Comparison of ENCODE assay signal across 9 cellular contexts in the genomic region with DNA sequence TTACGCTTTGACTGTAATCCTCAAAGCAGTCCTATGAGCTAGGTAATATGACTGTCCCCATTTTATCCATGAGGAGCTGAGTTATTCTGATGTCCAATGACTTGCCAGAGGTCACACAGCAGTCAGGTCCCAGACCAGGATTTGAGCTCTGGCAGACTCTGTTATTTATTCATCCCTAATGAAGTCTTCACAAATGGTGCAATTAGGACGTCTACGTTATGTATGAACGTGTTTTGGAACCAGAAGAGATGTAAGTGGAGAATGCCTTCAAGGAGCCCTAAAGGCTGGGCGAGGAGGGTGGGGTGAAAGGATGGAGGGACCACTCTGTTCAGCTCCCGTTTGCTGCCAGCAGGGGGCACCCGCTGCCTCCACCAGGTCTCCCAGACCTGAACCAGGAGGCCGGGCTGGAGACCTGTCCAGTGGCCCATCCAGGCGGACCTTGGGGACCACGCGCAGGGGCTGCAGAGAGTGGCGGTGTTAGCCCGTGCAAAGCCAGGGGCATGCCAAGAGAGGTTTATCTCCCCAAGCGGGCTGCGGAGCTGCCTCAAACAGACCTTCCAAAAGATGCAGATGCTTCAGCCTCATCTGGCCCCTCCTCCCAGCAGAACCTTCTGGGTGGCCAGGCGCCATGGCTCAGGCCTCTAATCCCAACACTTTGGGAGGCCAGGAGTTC. TPM values are rescaled to one million over a fixed set of nuclear protein-coding genes. Genes with fewer than 3 reads are reported as not detected.
A peak's percentile ranks its signal among the peaks of the same experiment; 100 is the strongest.
DNase-seq lines count a peak whose midpoint lies in the region; ATAC-seq and TF ChIP-seq lines count a peak whose summit lies in the region.
"Had no signal": no experiment of that assay in that cellular context is flagged by ENCODE, and none has a peak within 500 bp of the region (broad histone marks: within the 10 kb centered on the region; RNA-seq: fewer than 3 reads in every experiment).

No MANE protein-coding gene starts in this region.

- no peaks in the 10 kb centered on the region for H3K9me2 ChIP-seq in OCI-LY7 (ENCODE audit: insufficient read depth, low read length)

- no peak overlapping the region for H3K4me3 Mint-ChIP-seq in CD8-positive, alpha-beta memory T cell
- H3K4me3 Mint-ChIP-seq in natural killer cell: no peak overlapping the region
- H3K4me3 Mint-ChIP-seq: IgD-negative memory B cell had no signal

- no peak overlapping the region for H3K27ac ChIP-seq in CD8-positive, alpha-beta memory T cell (ENCODE audit: low read depth, low read length)
- H3K27ac ChIP-seq in OCI-LY7 (ENCODE audit: low read depth, low read length, poor library complexity, severe bottlenecking): no peak overlapping the region

- DNase-seq in CD8-positive, alpha-beta memory T cell: peak; percentile 61 to 80 (median 67)
- DNase-seq in HEK293T (ENCODE audit: extremely low spot score): peak; percentile 85
- DNase-seq in OCI-LY7 (ENCODE audit: low spot score): peak; percentile 72
- peak; percentile 90 for DNase-seq in activated CD8-positive, alpha-beta memory T cell treated with anti-CD3 and anti-CD28 coated beads, Interleukin-2, amount 50 U/mL, for 48 hours
- peak; percentile 68 for DNase-seq in epithelial cell of esophagus (ENCODE audit: low read depth)
- peak; percentile 81 for DNase-seq in natural killer cell
- peak; percentile 66 for DNase-seq in stimulated activated naive CD4-positive, alpha-beta T cell treated with Interleukin-2 at 50 U/mL for 16 hours (lab: John Stamatoyannopoulos, UW)

- H3K36me3 Mint-ChIP-seq in CD8-positive, alpha-beta memory T cell: no peaks in the 10 kb centered on the region
- H3K36me3 Mint-ChIP-seq in natural killer cell: no peaks in the 10 kb centered on the region

- intact Hi-C loops in OCI-LY7 (cut with micrococcal nuclease; ENCODE audit: unreplicated experiment): loop anchor here (1.0 kb wide), 1 partner anchor 27 kb away; no protein-coding TSS in a partner anchor
- intact Hi-C loops in natural killer cell (cut with micrococcal nuclease): loop anchor here (1.0 kb wide), 1 partner anchor 26 kb away; no protein-coding TSS in a partner anchor

- no peaks in the 10 kb centered on the region for H3K4me1 Mint-ChIP-seq in CD8-positive, alpha-beta memory T cell
- H3K4me1 Mint-ChIP-seq in natural killer cell: peaks cover 0 to 7% of the 10 kb centered on the region in 2 donors

- no peak overlapping the region for H2AFZ ChIP-seq in OCI-LY7 (ENCODE audit: low read length)

- ATAC-seq in natural killer cell (peak; percentile 94 to 98 (median 98)), HG03045 (IDR thresholded peaks at IDR 0.05; ENCODE audit: unreplicated experiment) (no peak)

- H3K9me3 ChIP-seq in CD8-positive, alpha-beta memory T cell (ENCODE audit: low read length): no peaks in the 10 kb centered on the region
- H3K9me3 ChIP-seq in OCI-LY7 (ENCODE audit: low read length): no peaks in the 10 kb centered on the region

- no peak overlapping the region for H3K4me2 ChIP-seq in OCI-LY7 (ENCODE audit: low read length)

- no peak overlapping the region for H3K4me3 ChIP-seq in CD8-positive, alpha-beta memory T cell (ENCODE audit: low read length)
- H3K4me3 ChIP-seq in OCI-LY7 (ENCODE audit: low read depth, low read length, poor library complexity, severe bottlenecking) (no peak overlapping the region), epithelial cell of esophagus (ENCODE audit: low read length) (no peak overlapping the region)

- H3K36me3 ChIP-seq in CD8-positive, alpha-beta memory T cell (ENCODE audit: insufficient read depth, low read length): no peaks in the 10 kb centered on the region
- no peaks in the 10 kb centered on the region for H3K36me3 ChIP-seq in OCI-LY7 (ENCODE audit: insufficient read depth, low read length)

- CTCF ChIA-PET in CD8-positive, alpha-beta memory T cell (lab: Charles Lee): interaction anchor here (0.9 to 5.4 kb wide), 25 partner anchors 8 to 534 kb away, joined by 3 to 35 read pairs (median 4); a partner anchor contains a TSS
- CTCF ChIA-PET in HEK293T (lab: Yijun Ruan, JAX) (interaction anchor here (0.6 to 2.4 kb wide), 15 partner anchors 8 to 459 kb away, joined by 3 to 19 read pairs (median 3); no protein-coding TSS in a partner anchor), OCI-LY7 (lab: Charles Lee; ENCODE audit: unreplicated experiment) (interaction anchor here (0.6 to 1.2 kb wide), 6 partner anchors 24 to 130 kb away, joined by 3 to 4 read pairs (median 4); a partner anchor contains a TSS)

- TF ChIP-seq CTCF in OCI-LY7 (conservative IDR thresholded peaks at IDR 0.05; ENCODE audit: low read length) (peak; percentile 93), epithelial cell of esophagus (IDR thresholded peaks at IDR 0.05; ENCODE audit: insufficient read depth, low read depth, low read length, missing control alignments) (peak; percentile 83), natural killer cell (IDR thresholded peaks at IDR 0.05) (peak; percentile 95)

- no peaks in the 10 kb centered on the region for H3K79me2 ChIP-seq in OCI-LY7 (ENCODE audit: insufficient read depth, low read depth, low read length)

- POLR2A ChIA-PET in CD8-positive, alpha-beta memory T cell (lab: Charles Lee): interaction anchor here (0.7 to 1.6 kb wide), 3 partner anchors 18 to 35 kb away, joined by 3 to 9 read pairs (median 7); no protein-coding TSS in a partner anchor
- POLR2A ChIA-PET in HEK293T (lab: Yijun Ruan, JAX): interaction anchor here (1.0 to 2.4 kb wide), 2 partner anchors 14 to 28 kb away, joined by 3 to 10 read pairs; a partner anchor contains a TSS
- POLR2A ChIA-PET in OCI-LY7 (lab: Charles Lee): interaction anchor here (1.1 kb wide), 2 partner anchors 8 to 18 kb away, joined by 3 to 4 read pairs; no protein-coding TSS in a partner anchor

- H3K9me3 Mint-ChIP-seq in CD8-positive, alpha-beta memory T cell: no peaks in the 10 kb centered on the region
- H3K9me3 Mint-ChIP-seq in natural killer cell: no peaks in the 10 kb centered on the region
- H3K9me3 Mint-ChIP-seq: IgD-negative memory B cell had no signal

- H3K27me3 Mint-ChIP-seq in CD8-positive, alpha-beta memory T cell: peaks cover 14% of the 10 kb centered on the region in 2 donors
- peaks cover 0 to 2% of the 10 kb centered on the region in 2 donors for H3K27me3 Mint-ChIP-seq in natural killer cell (ENCODE audit: low read depth in 2 of 2)

- no TSS peak for BruUV-seq in OCI-LY7 (replicated peaks; lab: Mats Ljungman, UMichigan)

- H3K4me1 ChIP-seq in CD8-positive, alpha-beta memory T cell (ENCODE audit: insufficient read depth, low read length): no peaks in the 10 kb centered on the region
- H3K4me1 ChIP-seq in OCI-LY7 (ENCODE audit: insufficient read depth, low read length, poor library complexity, severe bottlenecking): peaks cover 3% of the 10 kb centered on the region

- no peak overlapping the region for H3K27ac Mint-ChIP-seq in CD8-positive, alpha-beta memory T cell
- H3K27ac Mint-ChIP-seq in natural killer cell: no peak overlapping the region
- H3K27ac Mint-ChIP-seq: IgD-negative memory B cell had no signal

- no peaks in the 10 kb centered on the region for H4K20me1 ChIP-seq in OCI-LY7 (ENCODE audit: insufficient read depth, low read length)

- no peaks in the 10 kb centered on the region for H3K27me3 ChIP-seq in CD8-positive, alpha-beta memory T cell (ENCODE audit: insufficient read depth, low read length, poor library complexity, severe bottlenecking)

TF ChIP-seq in HEK293T, 16 proteins besides CTCF, POLR2A, EP300 and RAD21:
- no peak for TF ChIP-seq SUZ12 (IDR thresholded peaks at IDR 0.05)
- TF ChIP-seq CTBP1 (IDR thresholded peaks at IDR 0.05; ENCODE audit: borderline replicate concordance): no peak
- no peak for TF ChIP-seq FOXK2 (IDR thresholded peaks at IDR 0.05)
- TF ChIP-seq, protein P1, sequence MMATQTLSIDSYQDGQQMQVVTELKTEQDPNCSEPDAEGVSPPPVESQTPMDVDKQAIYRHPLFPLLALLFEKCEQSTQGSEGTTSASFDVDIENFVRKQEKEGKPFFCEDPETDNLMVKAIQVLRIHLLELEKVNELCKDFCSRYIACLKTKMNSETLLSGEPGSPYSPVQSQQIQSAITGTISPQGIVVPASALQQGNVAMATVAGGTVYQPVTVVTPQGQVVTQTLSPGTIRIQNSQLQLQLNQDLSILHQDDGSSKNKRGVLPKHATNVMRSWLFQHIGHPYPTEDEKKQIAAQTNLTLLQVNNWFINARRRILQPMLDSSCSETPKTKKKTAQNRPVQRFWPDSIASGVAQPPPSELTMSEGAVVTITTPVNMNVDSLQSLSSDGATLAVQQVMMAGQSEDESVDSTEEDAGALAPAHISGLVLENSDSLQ (IDR thresholded peaks at IDR 0.05): no peak
- TF ChIP-seq TARDBP (IDR thresholded peaks at IDR 0.05): no peak
- TF ChIP-seq ELF4 (IDR thresholded peaks at IDR 0.05): no peak
- no peak for TF ChIP-seq FOXM1 (IDR thresholded peaks at IDR 0.05; ENCODE audit: borderline replicate concordance)
- no peak for TF ChIP-seq SP1 (IDR thresholded peaks at IDR 0.05)
- TF ChIP-seq FOXA1 (IDR thresholded peaks at IDR 0.05): no peak
- no peak for TF ChIP-seq ARNT (IDR thresholded peaks at IDR 0.05)
- TF ChIP-seq L3MBTL2 (conservative IDR thresholded peaks at IDR 0.05): no peak
- TF ChIP-seq LEF1 (IDR thresholded peaks at IDR 0.05; ENCODE audit: borderline replicate concordance): no peak
- TF ChIP-seq BHLHE40 (IDR thresholded peaks at IDR 0.05; ENCODE audit: borderline replicate concordance): no peak

RNA-seq across cellular contexts. Expression of a gene that starts 15.2 kb away (rescaled TPM):
- total RNA-seq in CD8-positive, alpha-beta memory T cell: 10 to 100 TPM; 37.5 to 38.3 TPM
- 14.6 TPM for polyA plus RNA-seq in CD8-positive, alpha-beta memory T cell
- 15.0 and 21.0 TPM in 2 replicates for total RNA-seq in OCI-LY7 (2014; rRNA removed; shearing (Covaris generic))
- 28.4 and 30.5 TPM in 2 replicates for total RNA-seq in OCI-LY7 (2022)
- total RNA-seq in natural killer cell: 100 to 1,000 TPM; 101 to 119 (median 102) TPM

RNA-seq across cellular contexts. Expression of a gene that starts 21.5 kb away (rescaled TPM):
- total RNA-seq in CD8-positive, alpha-beta memory T cell: 1 to 10 TPM; 3.9 to 5.0 TPM
- polyA plus RNA-seq in CD8-positive, alpha-beta memory T cell: not detected
- total RNA-seq in OCI-LY7 (2014; rRNA removed; shearing (Covaris generic)): not detected in 2 replicates
- not detected in 2 replicates for total RNA-seq in OCI-LY7 (2022)
- total RNA-seq in natural killer cell: 1 to 10 TPM; 2.0 to 2.8 (median 2.8) TPM
- polyA plus RNA-seq: IgD-negative memory B cell had no signal

RNA-seq across cellular contexts. Expression of a gene that starts 41.8 kb away (rescaled TPM):
- not detected for total RNA-seq in CD8-positive, alpha-beta memory T cell
- not detected for polyA plus RNA-seq in CD8-positive, alpha-beta memory T cell
- total RNA-seq in OCI-LY7 (2014; rRNA removed; shearing (Covaris generic)): 0.18 and 3.8 TPM in 2 replicates
- 10.3 and 11.0 TPM in 2 replicates for total RNA-seq in OCI-LY7 (2022)
- under 1 TPM in 1 of 3 donors, not detected in 2; 0.85 TPM for total RNA-seq in natural killer cell

RNA-seq across cellular contexts. Expression of a gene that starts 52.8 kb away (rescaled TPM):
- total RNA-seq in CD8-positive, alpha-beta memory T cell: 10 to 100 TPM; 33.6 to 34.1 TPM
- 88.0 TPM for polyA plus RNA-seq in CD8-positive, alpha-beta memory T cell
- total RNA-seq in OCI-LY7 (2014; rRNA removed; shearing (Covaris generic)): 16.7 and 21.2 TPM in 2 replicates
- total RNA-seq in OCI-LY7 (2022): 40.6 and 50.3 TPM in 2 replicates
- total RNA-seq in natural killer cell: 10 to 100 TPM; 72.0 to 85.1 (median 73.3) TPM
